ENCODE assay signal across 20 cellular contexts in genomic region chr18:79510046-79510685, GRCh38.
DNase-seq lines count a peak whose midpoint lies in the region; ATAC-seq, FAIRE-seq and TF ChIP-seq lines count a peak whose summit lies in the region.
"Had no signal": no experiment of that assay in that cellular context is flagged by ENCODE, and none has a peak within 500 bp of the region (broad histone marks: within the 10 kb centered on the region; RNA-seq: fewer than 3 reads in every experiment).

No MANE protein-coding gene starts in this region.

- no peak for ATAC-seq in SK-N-SH treated with all-trans-retinoic acid at 6 μM for 48 hours
- no peak for ATAC-seq in CD4-positive, CD25-positive, alpha-beta regulatory T cell (ENCODE audit: low read depth in 2 of 2)
- ATAC-seq in HG03521 (IDR thresholded peaks at IDR 0.05; ENCODE audit: unreplicated experiment): no peak
- ATAC-seq: activated T-cell treated with anti-CD3 and anti-CD28 coated beads, Interleukin-2, amount 50 U/mL, for 4 hours; left lung had no signal

- H3K4me3 ChIP-seq in SK-N-SH (ENCODE audit: low read depth in 2 of 2, low read length in 1 of 2): no peak overlapping the region
- no peak overlapping the region for H3K4me3 ChIP-seq in CD4-positive, CD25-positive, alpha-beta regulatory T cell (ENCODE audit: low read depth, low read length)
- no peak overlapping the region for H3K4me3 ChIP-seq in kidney (ENCODE audit: low read length in 2 of 2)
- H3K4me3 ChIP-seq: left lung, right atrium auricular region, SJSA1, thoracic aorta had no signal

- no peak for TF ChIP-seq CTCF in SK-N-SH (IDR thresholded peaks at IDR 0.05)
- no peak for TF ChIP-seq CTCF in kidney (IDR thresholded peaks at IDR 0.05; ENCODE audit: borderline replicate concordance, extremely low read depth, insufficient read depth)

- H3K27me3 Mint-ChIP-seq in CD4-positive, CD25-positive, alpha-beta regulatory T cell: no peaks in the 10 kb centered on the region

- WGBS in SK-N-SH (ENCODE audit: low lambda C conversion rate): 28% methylated on average over 20 of the region's 20 CpGs

- H3K9me3 ChIP-seq in SK-N-SH (no peaks in the 10 kb centered on the region), kidney (ENCODE audit: control insufficient read depth in 1 of 2, low read length in 2 of 2) (no peaks in the 10 kb centered on the region)
- no peaks in the 10 kb centered on the region for H3K9me3 ChIP-seq in CD4-positive, CD25-positive, alpha-beta regulatory T cell (ENCODE audit: control insufficient read depth in 2 of 2, low read length in 2 of 2)
- H3K9me3 ChIP-seq: left lung, right atrium auricular region, SJSA1, thoracic aorta had no signal

- POLR2A ChIA-PET in SK-N-SH (lab: Yijun Ruan, JAX): no interaction called here

- peaks cover 11% of the 10 kb centered on the region for H3K36me3 Mint-ChIP-seq in CD4-positive, CD25-positive, alpha-beta regulatory T cell

- CTCF ChIA-PET in SK-N-SH (lab: Yijun Ruan, JAX): no interaction called here

- peaks cover 0 to 52% (median 12%) of the 10 kb centered on the region in 4 donors for H3K4me1 Mint-ChIP-seq in CD4-positive, CD25-positive, alpha-beta regulatory T cell

- H4K20me1 ChIP-seq in SK-N-SH (ENCODE audit: insufficient read depth): no peaks in the 10 kb centered on the region

- H3K27me3 ChIP-seq in SK-N-SH (ENCODE audit: insufficient read depth): peaks cover 98% of the 10 kb centered on the region
- H3K27me3 ChIP-seq in CD4-positive, CD25-positive, alpha-beta regulatory T cell (ENCODE audit: control insufficient read depth, insufficient read depth, low read length): no peaks in the 10 kb centered on the region
- H3K27me3 ChIP-seq: left lung, right atrium auricular region, SJSA1 had no signal

- no peaks in the 10 kb centered on the region; a peak in 1 of 4 replicates for H3K4me1 ChIP-seq in SK-N-SH (ENCODE audit: control insufficient read depth in 1 of 2, insufficient read depth in 2 of 2, low read depth in 1 of 2, low read length in 1 of 2)
- peaks cover 21% of the 10 kb centered on the region for H3K4me1 ChIP-seq in CD4-positive, CD25-positive, alpha-beta regulatory T cell (ENCODE audit: control insufficient read depth, insufficient read depth, low read length, poor library complexity, severe bottlenecking)
- peaks cover 3 to 20% of the 10 kb centered on the region in 2 donors for H3K4me1 ChIP-seq in kidney (ENCODE audit: control insufficient read depth in 1 of 2, insufficient read depth in 1 of 2, low read depth in 1 of 2, low read length in 2 of 2)

- TF ChIP-seq EP300 in SK-N-SH (IDR thresholded peaks at IDR 0.05; ENCODE audit: borderline replicate concordance in 1 of 2, low read depth in 1 of 2, low read length in 1 of 2): no peak

- intact Hi-C loops in kidney (cut with DNase I): no loop called here
- intact Hi-C loops in posterior vena cava (cut with DNase I): no loop called here

- no peak for FAIRE-seq in kidney (lab: Jason Lieb, UNC)

- H3K27ac ChIP-seq in SK-N-SH (ENCODE audit: low read depth in 2 of 2, low read length in 1 of 2): no peak overlapping the region
- no peak overlapping the region for H3K27ac ChIP-seq in CD4-positive, CD25-positive, alpha-beta regulatory T cell (ENCODE audit: insufficient read depth, low read length, poor library complexity, severe bottlenecking)
- H3K27ac ChIP-seq in kidney (ENCODE audit: low read depth in 2 of 2, low read length in 2 of 2): no peak overlapping the region
- H3K27ac ChIP-seq: 22Rv1, left lung, right atrium auricular region, SJSA1, thoracic aorta had no signal

- H3F3A ChIP-seq in SK-N-SH (replicated peaks; ENCODE audit: insufficient read depth): no peaks in the 10 kb centered on the region

- no peak overlapping the region for H2AFZ ChIP-seq in SK-N-SH (ENCODE audit: low read depth)

- H3K4me2 ChIP-seq in SK-N-SH: no peak overlapping the region

- peaks cover 0 to 1% (median 0%) of the 10 kb centered on the region in 7 donors for H3K9me3 Mint-ChIP-seq in CD4-positive, CD25-positive, alpha-beta regulatory T cell
- H3K9me3 Mint-ChIP-seq: activated T-cell treated with anti-CD3 and anti-CD28 coated beads, Interleukin-2, amount 50 U/mL, for 4 hours had no signal

- peak overlapping the region in 2 of 3 donors; percentile 57 to 96 for H3K27ac Mint-ChIP-seq in CD4-positive, CD25-positive, alpha-beta regulatory T cell

- DNase-seq in SK-N-SH (no peak), kidney (peak; percentile 47), posterior vena cava (ENCODE audit: low spot score) (peak; percentile 54), MV-4-11 (lab: John Stamatoyannopoulos, UW) (no peak)
- no peak for DNase-seq in CD4-positive, CD25-positive, alpha-beta regulatory T cell
- DNase-seq in stimulated activated CD4-positive, alpha-beta T cell treated with anti-CD3 and anti-CD28 coated beads, Interleukin-1b, Interleukin-23, amount 100 ng/mL, for 48 hours: no peak
- DNase-seq: activated T-cell treated with anti-CD3 and anti-CD28 coated beads, Interleukin-2, amount 50 U/mL, for 4 hours; anterior cingulate cortex; DMS79 treated with DMSO at 0.1 percent for 48 hours; NCI-H2081 treated with DMSO at 0.1 percent for 48 hours; NCI-H524; OCI-M1; T1000 had no signal

- no peak for TF ChIP-seq RAD21 in SK-N-SH (IDR thresholded peaks at IDR 0.05; ENCODE audit: low read length)

- H3K9ac ChIP-seq in SK-N-SH (no peak overlapping the region), kidney (ENCODE audit: low read length in 2 of 2) (no peak overlapping the region)

- no peaks in the 10 kb centered on the region for H3K9me2 ChIP-seq in SK-N-SH

- H3K4me3 Mint-ChIP-seq in CD4-positive, CD25-positive, alpha-beta regulatory T cell: no peak overlapping the region
- H3K4me3 Mint-ChIP-seq: activated T-cell treated with anti-CD3 and anti-CD28 coated beads, Interleukin-2, amount 50 U/mL, for 4 hours had no signal

- H3K36me3 ChIP-seq in SK-N-SH (replicated peaks in 1 of 2; ENCODE audit: control insufficient read depth in 1 of 2, insufficient read depth in 2 of 2, low read length in 1 of 2): no peaks in the 10 kb centered on the region
- H3K36me3 ChIP-seq in CD4-positive, CD25-positive, alpha-beta regulatory T cell (ENCODE audit: control insufficient read depth, insufficient read depth, low read length): peaks cover 11% of the 10 kb centered on the region
- no peaks in the 10 kb centered on the region for H3K36me3 ChIP-seq in kidney (ENCODE audit: control insufficient read depth in 1 of 2, insufficient read depth in 2 of 2, low read length in 2 of 2)
- H3K36me3 ChIP-seq: SJSA1 had no signal

- H3K79me2 ChIP-seq in SK-N-SH (ENCODE audit: insufficient read depth): no peaks in the 10 kb centered on the region

TF ChIP-seq in SK-N-SH, 30 proteins besides CTCF, POLR2A, EP300 and RAD21:
- no peak for TF ChIP-seq GATA2 (CRISPR knock-in tag; IDR thresholded peaks at IDR 0.05)
- peak; percentile 53; the same call in 1 of the 2 replicates for TF ChIP-seq EZH2phosphoT487 (IDR thresholded peaks at IDR 0.05; ENCODE audit: borderline replicate concordance, low read depth)
- no peak for TF ChIP-seq MEF2A (IDR thresholded peaks at IDR 0.05; ENCODE audit: borderline replicate concordance, low read depth)

TF ChIP-seq in SK-N-SH treated with all-trans-retinoic acid at 6 μM for 48 hours, 23 proteins besides CTCF, POLR2A, EP300 and RAD21:
- no peak for TF ChIP-seq POU6F1 (CRISPR knock-in tag; IDR thresholded peaks at IDR 0.05; ENCODE audit: borderline replicate concordance, low read depth)
- no peak for TF ChIP-seq RARB (CRISPR knock-in tag; IDR thresholded peaks at IDR 0.05)
- TF ChIP-seq ZFP3 (CRISPR knock-in tag; IDR thresholded peaks at IDR 0.05): no peak

Comparison
In these comparisons a context has a peak if more than half of its experiments do, and no peak if none do; other contexts are left out.
1. DNase-seq: peak in kidney (single experiment) and posterior vena cava (single experiment); none in SK-N-SH (single experiment), CD4-positive, CD25-positive, alpha-beta regulatory T cell (0 of 3), stimulated activated CD4-positive, alpha-beta T cell treated with anti-CD3 and anti-CD28 coated beads, Interleukin-1b, Interleukin-23, amount 100 ng/mL, for 48 hours (single experiment) and MV-4-11 (single experiment).